Comparison of ENCODE assay signal across 8 cellular contexts in genomic region chr17:44503080-44503842, GRCh38. TPM values are rescaled to one million over a fixed set of nuclear protein-coding genes. Genes with fewer than 3 reads are reported as not detected.
DNase-seq lines count a peak whose midpoint lies in the region; ATAC-seq and TF ChIP-seq lines count a peak whose summit lies in the region.

GPATCH8 (minus strand) TSS chr17:44503406; CDS start chr17:44503370, 36 bp downstream.

- 0 to 1% methylated on average over 57 to 73 of the region's 73 CpGs for WGBS in testis, 2 donors

- CTCF ChIA-PET in GM10248 (lab: Yijun Ruan, JAX): interaction anchor here (1.0 to 2.2 kb wide), 5 partner anchors 17 to 292 kb away, joined by 3 to 14 read pairs (median 3); no protein-coding TSS in a partner anchor

- H3K4me1 ChIP-seq in osteoblast (ENCODE audit: insufficient read depth, low read length) (peaks cover 17% of the 10 kb centered on the region), testis (peaks cover 27% of the 10 kb centered on the region)

- peaks cover 34% of the 10 kb centered on the region for H4K20me1 ChIP-seq in osteoblast (ENCODE audit: insufficient read depth, low read length)

- H3K9me3 Mint-ChIP-seq in activated naive CD4-positive, alpha-beta T cell treated with anti-CD3 and anti-CD28 coated beads, Interleukin-2, amount 50 U/mL, for 72 hours: no peaks in the 10 kb centered on the region

- DNase-seq in GM10248 (ENCODE audit: extremely low spot score): peak; percentile 100
- peak; percentile 88 for DNase-seq in NCI-H1105 (lab: John Stamatoyannopoulos, UW)
- peak; percentile 90 for DNase-seq in SKM-1 (lab: John Stamatoyannopoulos, UW; ENCODE audit: unreplicated experiment)
- peak; percentile 97 to 98 for DNase-seq in activated naive CD4-positive, alpha-beta T cell treated with anti-CD3 and anti-CD28 coated beads, Interleukin-2, amount 50 U/mL, for 72 hours (ENCODE audit: low spot score in 2 of 2)
- peak; percentile 98 for DNase-seq in glomerular visceral epithelial cell (ENCODE audit: extremely low spot score)
- peak; percentile 98 for DNase-seq in osteoblast (ENCODE audit: insufficient read length, low spot score, missing footprints)
- DNase-seq in testis: peak; percentile 94

- H3K27me3 ChIP-seq in osteoblast (ENCODE audit: insufficient read depth, low read length) (no peaks in the 10 kb centered on the region), testis (no peaks in the 10 kb centered on the region)

- peak; percentile 83 for ATAC-seq in HG02623 (IDR thresholded peaks at IDR 0.05; ENCODE audit: unreplicated experiment)
- peak; percentile 94 to 97 for ATAC-seq in activated naive CD4-positive, alpha-beta T cell treated with anti-CD3 and anti-CD28 coated beads, Interleukin-2, amount 50 U/mL, for 72 hours

- H3K27ac Mint-ChIP-seq in activated naive CD4-positive, alpha-beta T cell treated with anti-CD3 and anti-CD28 coated beads, Interleukin-2, amount 50 U/mL, for 72 hours: peak within 1 kb of the TSS; percentile 97 to 98

- POLR2A ChIA-PET in GM10248 (lab: Yijun Ruan, JAX): interaction anchor here (0.5 to 0.6 kb wide), 2 partner anchors 12 to 15 kb away, joined by 5 to 6 read pairs; no protein-coding TSS in a partner anchor

- peaks cover 51% of the 10 kb centered on the region for H3K79me2 ChIP-seq in osteoblast (ENCODE audit: insufficient read depth, low read length)

- intact Hi-C loops in testis (cut with DNase I; ENCODE audit: low total_unique reads): no loop called here

- H3K36me3 ChIP-seq in osteoblast (ENCODE audit: insufficient read depth, low read length) (no peaks in the 10 kb centered on the region), testis (ENCODE audit: low read depth, missing control alignments) (no peaks in the 10 kb centered on the region)

- peaks cover 8 to 11% of the 10 kb centered on the region in 2 donors for H3K36me3 Mint-ChIP-seq in activated naive CD4-positive, alpha-beta T cell treated with anti-CD3 and anti-CD28 coated beads, Interleukin-2, amount 50 U/mL, for 72 hours

- H2AFZ ChIP-seq in osteoblast (ENCODE audit: low read length): peak within 1 kb of the TSS; percentile 98

- peak within 1 kb of the TSS; percentile 92 for H3K27ac ChIP-seq in osteoblast (ENCODE audit: low read depth, low read length)
- H3K27ac ChIP-seq in testis: peak within 1 kb of the TSS; percentile 87 to 90

- H3K4me2 ChIP-seq in osteoblast (ENCODE audit: insufficient read depth, low read length): peak within 1 kb of the TSS; percentile 93

- H3K4me3 ChIP-seq in osteoblast (ENCODE audit: insufficient read depth, low read length) (peak within 1 kb of the TSS; percentile 96), testis (peak within 1 kb of the TSS; percentile 62 to 93)

- H3K9me3 ChIP-seq in osteoblast (ENCODE audit: low read depth, low read length) (no peaks in the 10 kb centered on the region), testis (no peaks in the 10 kb centered on the region)

- TF ChIP-seq POLR2A in testis (IDR thresholded peaks at IDR 0.05): peak; percentile 38

- TF ChIP-seq CTCF in GM10248 (IDR thresholded peaks at IDR 0.05; ENCODE audit: control extremely low read depth, extremely low read depth, low read depth, missing control alignments) (no peak), osteoblast (IDR thresholded peaks at IDR 0.05; ENCODE audit: extremely low read depth, low read depth, low read length) (no peak), testis (IDR thresholded peaks at IDR 0.05) (no peak)

RNA-seq across cellular contexts. Expression of gene GPATCH8, which starts in this region (rescaled TPM):
- 10 to 100 TPM; 39.3 to 46.2 TPM for total RNA-seq in activated naive CD4-positive, alpha-beta T cell treated with anti-CD3 and anti-CD28 coated beads, Interleukin-2, amount 50 U/mL, for 72 hours
- total RNA-seq in osteoblast (30.6 and 33.3 TPM in 2 replicates), testis (10 to 100 TPM; 69.2 to 70.0 TPM)
- 32.8 TPM for polyA plus RNA-seq in testis (ENCODE audit: insufficient read depth, low read depth, low replicate concordance)

Comparison
In these comparisons a context has a peak if more than half of its experiments do, and no peak if none do; other contexts are left out.
1. Peak in every context shown above with its lines: DNase-seq, ATAC-seq, H3K4me3 ChIP-seq and H3K27ac ChIP-seq.